Comparison of ENCODE assay signal across 1 cellular context in the genomic region with DNA sequence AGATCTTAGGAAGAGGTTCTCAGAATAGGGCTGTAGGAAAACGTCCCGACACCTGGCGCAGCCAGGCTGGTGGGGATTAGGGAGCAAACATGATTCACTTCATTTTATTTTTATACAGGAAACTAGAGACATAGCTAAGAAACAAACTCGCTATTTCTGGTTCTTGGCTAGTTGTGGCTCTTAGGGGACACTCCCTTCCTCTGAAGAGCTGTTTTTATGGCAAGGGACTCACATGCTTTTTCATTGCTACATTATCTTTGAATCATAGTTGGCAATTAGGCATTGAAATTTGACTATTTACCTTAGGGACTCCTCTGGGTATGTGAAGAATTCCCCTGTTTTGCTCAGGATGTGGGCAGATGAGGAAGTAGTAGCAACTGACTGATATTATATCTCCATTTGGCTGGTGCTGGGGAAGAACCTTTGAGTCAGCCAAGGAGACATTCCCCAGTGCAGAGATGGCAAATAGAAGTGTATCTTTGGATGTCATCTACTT.
TF ChIP-seq lines count a peak whose summit lies in the region.

No MANE protein-coding gene starts in this region.

TF ChIP-seq in GM12878, 131 proteins besides CTCF, POLR2A, EP300 and RAD21 (continued from another document):
- TF ChIP-seq, protein P1, sequence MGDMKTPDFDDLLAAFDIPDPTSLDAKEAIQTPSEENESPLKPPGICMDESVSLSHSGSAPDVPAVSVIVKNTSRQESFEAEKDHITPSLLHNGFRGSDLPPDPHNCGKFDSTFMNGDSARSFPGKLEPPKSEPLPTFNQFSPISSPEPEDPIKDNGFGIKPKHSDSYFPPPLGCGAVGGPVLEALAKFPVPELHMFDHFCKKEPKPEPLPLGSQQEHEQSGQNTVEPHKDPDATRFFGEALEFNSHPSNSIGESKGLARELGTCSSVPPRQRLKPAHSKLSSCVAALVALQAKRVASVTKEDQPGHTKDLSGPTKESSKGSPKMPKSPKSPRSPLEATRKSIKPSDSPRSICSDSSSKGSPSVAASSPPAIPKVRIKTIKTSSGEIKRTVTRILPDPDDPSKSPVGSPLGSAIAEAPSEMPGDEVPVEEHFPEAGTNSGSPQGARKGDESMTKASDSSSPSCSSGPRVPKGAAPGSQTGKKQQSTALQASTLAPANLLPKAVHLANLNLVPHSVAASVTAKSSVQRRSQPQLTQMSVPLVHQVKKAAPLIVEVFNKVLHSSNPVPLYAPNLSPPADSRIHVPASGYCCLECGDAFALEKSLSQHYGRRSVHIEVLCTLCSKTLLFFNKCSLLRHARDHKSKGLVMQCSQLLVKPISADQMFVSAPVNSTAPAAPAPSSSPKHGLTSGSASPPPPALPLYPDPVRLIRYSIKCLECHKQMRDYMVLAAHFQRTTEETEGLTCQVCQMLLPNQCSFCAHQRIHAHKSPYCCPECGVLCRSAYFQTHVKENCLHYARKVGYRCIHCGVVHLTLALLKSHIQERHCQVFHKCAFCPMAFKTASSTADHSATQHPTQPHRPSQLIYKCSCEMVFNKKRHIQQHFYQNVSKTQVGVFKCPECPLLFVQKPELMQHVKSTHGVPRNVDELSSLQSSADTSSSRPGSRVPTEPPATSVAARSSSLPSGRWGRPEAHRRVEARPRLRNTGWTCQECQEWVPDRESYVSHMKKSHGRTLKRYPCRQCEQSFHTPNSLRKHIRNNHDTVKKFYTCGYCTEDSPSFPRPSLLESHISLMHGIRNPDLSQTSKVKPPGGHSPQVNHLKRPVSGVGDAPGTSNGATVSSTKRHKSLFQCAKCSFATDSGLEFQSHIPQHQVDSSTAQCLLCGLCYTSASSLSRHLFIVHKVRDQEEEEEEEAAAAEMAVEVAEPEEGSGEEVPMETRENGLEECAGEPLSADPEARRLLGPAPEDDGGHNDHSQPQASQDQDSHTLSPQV (IDR thresholded peaks at IDR 0.05), result no peak
- TF ChIP-seq, protein P2, sequence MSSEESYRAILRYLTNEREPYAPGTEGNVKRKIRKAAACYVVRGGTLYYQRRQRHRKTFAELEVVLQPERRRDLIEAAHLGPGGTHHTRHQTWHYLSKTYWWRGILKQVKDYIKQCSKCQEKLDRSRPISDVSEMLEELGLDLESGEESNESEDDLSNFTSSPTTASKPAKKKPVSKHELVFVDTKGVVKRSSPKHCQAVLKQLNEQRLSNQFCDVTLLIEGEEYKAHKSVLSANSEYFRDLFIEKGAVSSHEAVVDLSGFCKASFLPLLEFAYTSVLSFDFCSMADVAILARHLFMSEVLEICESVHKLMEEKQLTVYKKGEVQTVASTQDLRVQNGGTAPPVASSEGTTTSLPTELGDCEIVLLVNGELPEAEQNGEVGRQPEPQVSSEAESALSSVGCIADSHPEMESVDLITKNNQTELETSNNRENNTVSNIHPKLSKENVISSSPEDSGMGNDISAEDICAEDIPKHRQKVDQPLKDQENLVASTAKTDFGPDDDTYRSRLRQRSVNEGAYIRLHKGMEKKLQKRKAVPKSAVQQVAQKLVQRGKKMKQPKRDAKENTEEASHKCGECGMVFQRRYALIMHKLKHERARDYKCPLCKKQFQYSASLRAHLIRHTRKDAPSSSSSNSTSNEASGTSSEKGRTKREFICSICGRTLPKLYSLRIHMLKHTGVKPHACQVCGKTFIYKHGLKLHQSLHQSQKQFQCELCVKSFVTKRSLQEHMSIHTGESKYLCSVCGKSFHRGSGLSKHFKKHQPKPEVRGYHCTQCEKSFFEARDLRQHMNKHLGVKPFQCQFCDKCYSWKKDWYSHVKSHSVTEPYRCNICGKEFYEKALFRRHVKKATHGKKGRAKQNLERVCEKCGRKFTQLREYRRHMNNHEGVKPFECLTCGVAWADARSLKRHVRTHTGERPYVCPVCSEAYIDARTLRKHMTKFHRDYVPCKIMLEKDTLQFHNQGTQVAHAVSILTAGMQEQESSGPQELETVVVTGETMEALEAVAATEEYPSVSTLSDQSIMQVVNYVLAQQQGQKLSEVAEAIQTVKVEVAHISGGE (CRISPR knock-in tag; IDR thresholded peaks at IDR 0.05), result no peak
- TF ChIP-seq EGR1 (IDR thresholded peaks at IDR 0.05; ENCODE audit: borderline replicate concordance in 1 of 2, low read depth in 2 of 2, low read length in 2 of 2), result no peak
- peak; percentile 71 for TF ChIP-seq ATF7 (IDR thresholded peaks at IDR 0.05; ENCODE audit: low read depth)
- TF ChIP-seq, protein P3, sequence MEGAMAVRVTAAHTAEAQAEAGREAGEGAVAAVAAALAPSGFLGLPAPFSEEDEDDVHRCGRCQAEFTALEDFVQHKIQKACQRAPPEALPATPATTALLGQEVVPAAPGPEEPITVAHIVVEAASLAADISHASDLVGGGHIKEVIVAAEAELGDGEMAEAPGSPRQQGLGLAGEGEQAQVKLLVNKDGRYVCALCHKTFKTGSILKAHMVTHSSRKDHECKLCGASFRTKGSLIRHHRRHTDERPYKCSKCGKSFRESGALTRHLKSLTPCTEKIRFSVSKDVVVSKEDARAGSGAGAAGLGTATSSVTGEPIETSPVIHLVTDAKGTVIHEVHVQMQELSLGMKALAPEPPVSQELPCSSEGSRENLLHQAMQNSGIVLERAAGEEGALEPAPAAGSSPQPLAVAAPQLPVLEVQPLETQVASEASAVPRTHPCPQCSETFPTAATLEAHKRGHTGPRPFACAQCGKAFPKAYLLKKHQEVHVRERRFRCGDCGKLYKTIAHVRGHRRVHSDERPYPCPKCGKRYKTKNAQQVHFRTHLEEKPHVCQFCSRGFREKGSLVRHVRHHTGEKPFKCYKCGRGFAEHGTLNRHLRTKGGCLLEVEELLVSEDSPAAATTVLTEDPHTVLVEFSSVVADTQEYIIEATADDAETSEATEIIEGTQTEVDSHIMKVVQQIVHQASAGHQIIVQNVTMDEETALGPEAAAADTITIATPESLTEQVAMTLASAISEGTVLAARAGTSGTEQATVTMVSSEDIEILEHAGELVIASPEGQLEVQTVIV (IDR thresholded peaks at IDR 0.05; ENCODE audit: borderline replicate concordance, partially characterized antibody), result no peak
- no peak for TF ChIP-seq EZH2 (IDR thresholded peaks at IDR 0.05; ENCODE audit: borderline replicate concordance, control insufficient read depth, low read depth, low read length)
- no peak for TF ChIP-seq TCF7 (IDR thresholded peaks at IDR 0.05; ENCODE audit: borderline replicate concordance)
- no peak for TF ChIP-seq PAX8 (IDR thresholded peaks at IDR 0.05)
- no peak for TF ChIP-seq SMAD5 (IDR thresholded peaks at IDR 0.05; ENCODE audit: low read depth)
- no peak for TF ChIP-seq KLF5 (IDR thresholded peaks at IDR 0.05; ENCODE audit: partially characterized antibody)
- TF ChIP-seq, protein P4, sequence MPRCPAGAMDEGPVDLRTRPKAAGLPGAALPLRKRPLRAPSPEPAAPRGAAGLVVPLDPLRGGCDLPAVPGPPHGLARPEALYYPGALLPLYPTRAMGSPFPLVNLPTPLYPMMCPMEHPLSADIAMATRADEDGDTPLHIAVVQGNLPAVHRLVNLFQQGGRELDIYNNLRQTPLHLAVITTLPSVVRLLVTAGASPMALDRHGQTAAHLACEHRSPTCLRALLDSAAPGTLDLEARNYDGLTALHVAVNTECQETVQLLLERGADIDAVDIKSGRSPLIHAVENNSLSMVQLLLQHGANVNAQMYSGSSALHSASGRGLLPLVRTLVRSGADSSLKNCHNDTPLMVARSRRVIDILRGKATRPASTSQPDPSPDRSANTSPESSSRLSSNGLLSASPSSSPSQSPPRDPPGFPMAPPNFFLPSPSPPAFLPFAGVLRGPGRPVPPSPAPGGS (IDR thresholded peaks at IDR 0.05; ENCODE audit: borderline replicate concordance, insufficient read depth, low read depth, low read length, poor library complexity, severe bottlenecking), result peak; percentile 71
- TF ChIP-seq ASH2L (IDR thresholded peaks at IDR 0.05; ENCODE audit: borderline replicate concordance, low read depth), result no peak
- TF ChIP-seq SMARCA5 (IDR thresholded peaks at IDR 0.05), result no peak
- 0 out of 2 replicates have a peak, but pooled peaks have one; percentile 5 for TF ChIP-seq TCF3 (IDR thresholded peaks at IDR 0.05; ENCODE audit: borderline replicate concordance, insufficient read depth, low read depth, low read length)
- no peak for TF ChIP-seq WRNIP1 (IDR thresholded peaks at IDR 0.05; ENCODE audit: borderline replicate concordance, low read depth, low read length)
- TF ChIP-seq SIX5 (IDR thresholded peaks at IDR 0.05; ENCODE audit: low read depth, low read length, severe bottlenecking), result no peak
- no peak for TF ChIP-seq PML (IDR thresholded peaks at IDR 0.05; ENCODE audit: low read length)
- no peak for TF ChIP-seq CHD2 (IDR thresholded peaks at IDR 0.05; ENCODE audit: borderline replicate concordance, low read depth, low read length)
- no peak for TF ChIP-seq FOS (IDR thresholded peaks at IDR 0.05; ENCODE audit: borderline replicate concordance, extremely low read depth, insufficient read length)
- TF ChIP-seq, protein P5, sequence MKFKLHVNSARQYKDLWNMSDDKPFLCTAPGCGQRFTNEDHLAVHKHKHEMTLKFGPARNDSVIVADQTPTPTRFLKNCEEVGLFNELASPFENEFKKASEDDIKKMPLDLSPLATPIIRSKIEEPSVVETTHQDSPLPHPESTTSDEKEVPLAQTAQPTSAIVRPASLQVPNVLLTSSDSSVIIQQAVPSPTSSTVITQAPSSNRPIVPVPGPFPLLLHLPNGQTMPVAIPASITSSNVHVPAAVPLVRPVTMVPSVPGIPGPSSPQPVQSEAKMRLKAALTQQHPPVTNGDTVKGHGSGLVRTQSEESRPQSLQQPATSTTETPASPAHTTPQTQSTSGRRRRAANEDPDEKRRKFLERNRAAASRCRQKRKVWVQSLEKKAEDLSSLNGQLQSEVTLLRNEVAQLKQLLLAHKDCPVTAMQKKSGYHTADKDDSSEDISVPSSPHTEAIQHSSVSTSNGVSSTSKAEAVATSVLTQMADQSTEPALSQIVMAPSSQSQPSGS (IDR thresholded peaks at IDR 0.05; ENCODE audit: low read length), result peak; percentile 68; the same call in 1 of the 2 replicates
- no peak for TF ChIP-seq CHD1 (IDR thresholded peaks at IDR 0.05; ENCODE audit: low read depth, low read length)
- no peak for TF ChIP-seq CREB1 (IDR thresholded peaks at IDR 0.05; ENCODE audit: low read depth)
- no peak for TF ChIP-seq NR2C2 (IDR thresholded peaks at IDR 0.05; ENCODE audit: borderline replicate concordance, control insufficient read depth, insufficient read length, low read depth)
